ENCODE assay signal across 8 cellular contexts in genomic region chr15:89750560-89751542, GRCh38. TPM values are rescaled to one million over a fixed set of nuclear protein-coding genes. Genes with fewer than 3 reads are reported as not detected.
DNase-seq lines count a peak whose midpoint lies in the region; ATAC-seq and TF ChIP-seq lines count a peak whose summit lies in the region.

A gene with protein sequence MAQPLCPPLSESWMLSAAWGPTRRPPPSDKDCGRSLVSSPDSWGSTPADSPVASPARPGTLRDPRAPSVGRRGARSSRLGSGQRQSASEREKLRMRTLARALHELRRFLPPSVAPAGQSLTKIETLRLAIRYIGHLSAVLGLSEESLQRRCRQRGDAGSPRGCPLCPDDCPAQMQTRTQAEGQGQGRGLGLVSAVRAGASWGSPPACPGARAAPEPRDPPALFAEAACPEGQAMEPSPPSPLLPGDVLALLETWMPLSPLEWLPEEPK (minus strand): TSS chr15:89751249. CDS start chr15:89751231, 18 bp downstream.

- no peaks in the 10 kb centered on the region for H3K36me3 ChIP-seq in kidney epithelial cell (ENCODE audit: control insufficient read depth, insufficient read depth, low read length)

- H3K27me3 ChIP-seq in kidney epithelial cell (ENCODE audit: control insufficient read depth, insufficient read depth, low read length), result peaks cover 11% of the 10 kb centered on the region

- ATAC-seq in GM19035 (IDR thresholded peaks at IDR 0.05; ENCODE audit: unreplicated experiment), result peak; percentile 88
- peak; percentile 96 for ATAC-seq in HG03342 (IDR thresholded peaks at IDR 0.05; ENCODE audit: unreplicated experiment)

- TF ChIP-seq CTCF in kidney epithelial cell (IDR thresholded peaks at IDR 0.05; ENCODE audit: insufficient read depth, low read length, poor library complexity, severe bottlenecking), result peak; percentile 70

- peak; percentile 98 for DNase-seq in AG20443 (ENCODE audit: low spot score)
- peak; percentile 87 for DNase-seq in NCI-H345 (lab: John Stamatoyannopoulos, UW)
- peak; percentile 63 for DNase-seq in activated CD4-positive, CD25-positive, alpha-beta regulatory T cell treated with anti-CD3 and anti-CD28 coated beads, Interleukin-2, amount 50 U/mL, for 16 hours (ENCODE audit: low read depth, low spot score)
- peak; percentile 86 for DNase-seq in cerebellar cortex (ENCODE audit: low spot score)
- peak; percentile 52 for DNase-seq in kidney epithelial cell (ENCODE audit: low read depth)
- peak; percentile 92 for DNase-seq in stimulated activated CD4-positive, alpha-beta T cell treated with anti-CD3 and anti-CD28 coated beads, Interleukin-15, amount 100 ng/mL, for 24 hours

- H3K4me3 ChIP-seq in kidney epithelial cell (ENCODE audit: low read depth, low read length), result peak within 1 kb of the TSS; percentile 52

RNA-seq across cellular contexts. Expression of the gene that starts here (rescaled TPM):
- 2.6 and 2.8 TPM in 2 replicates for total RNA-seq in kidney epithelial cell

Comparison
In these comparisons a context has a peak if more than half of its experiments do, and no peak if none do; other contexts are left out.
1. Peak in every context shown above with its lines: DNase-seq, ATAC-seq and H3K4me3 ChIP-seq.